In genomic region chr18:34866739-34867138, GRCh38 we compare ENCODE assay signal across 9 cellular contexts.
A peak's percentile ranks its signal among the peaks of the same experiment; 100 is the strongest.
DNase-seq lines count a peak whose midpoint lies in the region; ATAC-seq, FAIRE-seq and TF ChIP-seq lines count a peak whose summit lies in the region.
"Had no signal": no experiment of that assay in that cellular context is flagged by ENCODE, and none has a peak within 500 bp of the region (broad histone marks: within the 10 kb centered on the region; RNA-seq: fewer than 3 reads in every experiment).

No MANE protein-coding gene starts in this region.

- ATAC-seq in CD8-positive, alpha-beta T cell = no peak
- no peak for ATAC-seq in HG02852 (IDR thresholded peaks at IDR 0.05; ENCODE audit: unreplicated experiment)

- H3K27ac ChIP-seq in CD8-positive, alpha-beta T cell (ENCODE audit: low read depth, low read length) = no peak overlapping the region
- H3K27ac ChIP-seq in HEK293 (ENCODE audit: extremely low read depth, low read depth, low read length) (no peak overlapping the region), small intestine (ENCODE audit: low read depth in 1 of 2, low read length in 1 of 2) (no peak overlapping the region)

- no peaks in the 10 kb centered on the region for H3K27me3 ChIP-seq in CD8-positive, alpha-beta T cell (ENCODE audit: insufficient read depth, low read length)
- H3K27me3 ChIP-seq in small intestine (ENCODE audit: control insufficient read depth in 2 of 2, insufficient read depth in 2 of 2, low read length in 2 of 2) = no peaks in the 10 kb centered on the region

- WGBS in small intestine, 3 donors = 52 to 65% (median 54%) methylated on average over 4 of the region's 4 CpGs

- peak; percentile 65 for TF ChIP-seq CTCF in CD8-positive, alpha-beta T cell (IDR thresholded peaks at IDR 0.05)
- no peak for TF ChIP-seq CTCF in HEK293 (tag by site-specific recombination; IDR thresholded peaks at IDR 0.05)
- peak; percentile 68 for TF ChIP-seq CTCF in astrocyte of the cerebellum (IDR thresholded peaks at IDR 0.05; ENCODE audit: low read depth, low read length, missing control alignments)

- DNase-seq in CD8-positive, alpha-beta T cell = no peak
- peak; percentile 1 for DNase-seq in astrocyte of the cerebellum (ENCODE audit: low read depth)
- peak; percentile 18 for DNase-seq in medulla oblongata (ENCODE audit: extremely low spot score)
- DNase-seq in T-helper 2 cell treated with Interferon-gamma antibody and Interleukin-4, amounts not matched to agents 5 μg/mL and 100 μg/mL, for 36 hours (ENCODE audit: low spot score) = no peak
- no peak for DNase-seq in small intestine
- DNase-seq in effector CD4-positive, alpha-beta T cell = no peak
- DNase-seq: stimulated activated CD4-positive, alpha-beta T cell treated with anti-CD3 and anti-CD28 coated beads, Interleukin-2, amount 100 ng/mL, for 48 hours had no signal

- H3K27ac Mint-ChIP-seq in CD8-positive, alpha-beta T cell = no peak overlapping the region
- no peak overlapping the region for H3K27ac Mint-ChIP-seq in T-helper 2 cell treated with Interferon-gamma antibody and Interleukin-4, amounts not matched to agents 5 μg/mL and 100 μg/mL, for 36 hours

- intact Hi-C loops in CD8-positive, alpha-beta T cell (cut with DNase I, micrococcal nuclease) = loop anchor here (5.0 to 10.0 kb wide), 5 partner anchors 276 to 628 kb away; partner anchors contain the start of genes INO80C (in 1 of the 2), ZNF24 (in 1 of the 2) and ZNF397 (in 1 of the 2)

- in situ Hi-C loops in astrocyte of the cerebellum (cut with HindIII; ENCODE audit: low sequenced_read_pairs) = no loop called here

- H3K4me1 ChIP-seq in CD8-positive, alpha-beta T cell (ENCODE audit: insufficient read depth, low read length) = peaks cover 3% of the 10 kb centered on the region
- H3K4me1 ChIP-seq in HEK293 (ENCODE audit: control insufficient read depth, insufficient read depth, low read length) = no peaks in the 10 kb centered on the region
- H3K4me1 ChIP-seq in small intestine (ENCODE audit: control insufficient read depth in 2 of 2, insufficient read depth in 1 of 2, low read depth in 1 of 2, low read length in 1 of 2) = no peaks in the 10 kb centered on the region

- no peaks in the 10 kb centered on the region for H3K36me3 Mint-ChIP-seq in CD8-positive, alpha-beta T cell
- no peaks in the 10 kb centered on the region for H3K36me3 Mint-ChIP-seq in T-helper 2 cell treated with Interferon-gamma antibody and Interleukin-4, amounts not matched to agents 5 μg/mL and 100 μg/mL, for 36 hours (ENCODE audit: low read depth)

- no peak overlapping the region for H3K4me3 ChIP-seq in CD8-positive, alpha-beta T cell (ENCODE audit: low read depth, low read length)
- H3K4me3 ChIP-seq in HEK293 (ENCODE audit: low read depth, low read length) = no peak overlapping the region
- H3K4me3 ChIP-seq in astrocyte of the cerebellum (ENCODE audit: low read depth, low read length) = no peak overlapping the region
- no peak overlapping the region for H3K4me3 ChIP-seq in small intestine (ENCODE audit: low read depth in 1 of 2, low read length in 2 of 2)

- H3K36me3 ChIP-seq in CD8-positive, alpha-beta T cell (ENCODE audit: insufficient read depth, low read length) = no peaks in the 10 kb centered on the region
- H3K36me3 ChIP-seq in HEK293 (ENCODE audit: control insufficient read depth in 2 of 2, insufficient read depth in 1 of 2, low read length in 2 of 2) = peaks cover 0 to 5% of the 10 kb centered on the region in 2 experiments; a peak in 1 of 3 replicates
- no peaks in the 10 kb centered on the region for H3K36me3 ChIP-seq in small intestine (ENCODE audit: control insufficient read depth in 2 of 2, insufficient read depth in 2 of 2, low read length in 2 of 2)

- H3K9me3 ChIP-seq in CD8-positive, alpha-beta T cell (ENCODE audit: low read length) = no peaks in the 10 kb centered on the region
- H3K9me3 ChIP-seq in HEK293 (ENCODE audit: control insufficient read depth, insufficient read depth, low read depth, low read length) (no peaks in the 10 kb centered on the region), small intestine (ENCODE audit: control insufficient read depth, low read depth) (no peaks in the 10 kb centered on the region)

- POLR2A ChIA-PET in CD8-positive, alpha-beta T cell (lab: Charles Lee) = no interaction called here
- POLR2A ChIA-PET in HEK293 (lab: Yijun Ruan, JAX) = no interaction called here

- no peaks in the 10 kb centered on the region for H3K9me3 Mint-ChIP-seq in CD8-positive, alpha-beta T cell
- no peaks in the 10 kb centered on the region for H3K9me3 Mint-ChIP-seq in T-helper 2 cell treated with Interferon-gamma antibody and Interleukin-4, amounts not matched to agents 5 μg/mL and 100 μg/mL, for 36 hours

- no peak overlapping the region for H3K4me3 Mint-ChIP-seq in CD8-positive, alpha-beta T cell
- H3K4me3 Mint-ChIP-seq in T-helper 2 cell treated with Interferon-gamma antibody and Interleukin-4, amounts not matched to agents 5 μg/mL and 100 μg/mL, for 36 hours = no peak overlapping the region

- H3K27me3 Mint-ChIP-seq in CD8-positive, alpha-beta T cell (ENCODE audit: low read depth) = no peaks in the 10 kb centered on the region
- peaks cover 8% of the 10 kb centered on the region for H3K27me3 Mint-ChIP-seq in T-helper 2 cell treated with Interferon-gamma antibody and Interleukin-4, amounts not matched to agents 5 μg/mL and 100 μg/mL, for 36 hours (ENCODE audit: low read depth)

- CTCF ChIA-PET in CD8-positive, alpha-beta T cell (lab: Charles Lee) = interaction anchor here (1.0 to 1.2 kb wide), 2 partner anchors 10 to 489 kb away, joined by 3 to 7 read pairs; no protein-coding TSS in a partner anchor
- CTCF ChIA-PET in HEK293 (lab: Yijun Ruan, JAX) = interaction anchor here (0.6 to 1.6 kb wide), 9 partner anchors 8 to 144 kb away, joined by 3 to 5 read pairs (median 3); no protein-coding TSS in a partner anchor

- no peak for FAIRE-seq in small intestine (lab: Jason Lieb, UNC)

- H3K4me1 Mint-ChIP-seq in CD8-positive, alpha-beta T cell (ENCODE audit: low read depth) = peaks cover 16% of the 10 kb centered on the region
- H3K4me1 Mint-ChIP-seq in T-helper 2 cell treated with Interferon-gamma antibody and Interleukin-4, amounts not matched to agents 5 μg/mL and 100 μg/mL, for 36 hours (ENCODE audit: low read depth) = peaks cover 27% of the 10 kb centered on the region

TF ChIP-seq in HEK293, 187 proteins besides CTCF, POLR2A, EP300 and RAD21:
- peak; percentile 23; the same call in 1 of the 2 replicates for TF ChIP-seq ZNF654 (tag by site-specific recombination; IDR thresholded peaks at IDR 0.05; ENCODE audit: low read depth)
- TF ChIP-seq ZNF658 (tag by site-specific recombination; IDR thresholded peaks at IDR 0.05) = no peak
- TF ChIP-seq ZNF776 (tag by site-specific recombination; IDR thresholded peaks at IDR 0.05; ENCODE audit: borderline replicate concordance) = no peak
- TF ChIP-seq SETDB1 (IDR thresholded peaks at IDR 0.05; ENCODE audit: insufficient read length, low read length) = no peak
- no peak for TF ChIP-seq KLF10 (tag by site-specific recombination; IDR thresholded peaks at IDR 0.05)
- no peak for TF ChIP-seq ZBTB7A (tag by site-specific recombination; IDR thresholded peaks at IDR 0.05; ENCODE audit: low read depth)
- TF ChIP-seq SP7 (tag by site-specific recombination; IDR thresholded peaks at IDR 0.05) = no peak
- TF ChIP-seq ZNF692 (tag by site-specific recombination; IDR thresholded peaks at IDR 0.05) = no peak

Comparison
In these comparisons a context has a peak if more than half of its experiments do, and no peak if none do; other contexts are left out.
1. DNase-seq: peak in astrocyte of the cerebellum (single experiment) and medulla oblongata (single experiment); none in CD8-positive, alpha-beta T cell (0 of 7), T-helper 2 cell treated with Interferon-gamma antibody and Interleukin-4, amounts not matched to agents 5 μg/mL and 100 μg/mL, for 36 hours (single experiment), small intestine (single experiment) and effector CD4-positive, alpha-beta T cell (single experiment).